In genomic region chr6:85405853-85406198, GRCh38 we compare ENCODE assay signal across 9 cellular contexts. TPM values are rescaled to one million over a fixed set of nuclear protein-coding genes. Genes with fewer than 3 reads are reported as not detected.
DNase-seq lines count a peak whose midpoint lies in the region; ATAC-seq and TF ChIP-seq lines count a peak whose summit lies in the region.
"Had no signal": no experiment of that assay in that cellular context is flagged by ENCODE, and none has a peak within 500 bp of the region (broad histone marks: within the 10 kb centered on the region; RNA-seq: fewer than 3 reads in every experiment).

No MANE protein-coding gene starts in this region.

- no peak for DNase-seq in activated naive CD4-positive, alpha-beta T cell treated with anti-CD3 and anti-CD28 coated beads for 36 hours
- DNase-seq in RWPE2 (ENCODE audit: low spot score), result no peak
- no peak for DNase-seq in transverse colon
- no peak for DNase-seq in MV-4-11 (lab: John Stamatoyannopoulos, UW)
- DNase-seq in AML-193 (lab: John Stamatoyannopoulos, UW), result no peak
- DNase-seq: NCI-H1436 had no signal

- no peak for TF ChIP-seq POLR2A in transverse colon (IDR thresholded peaks at IDR 0.05)

- H3K9me3 ChIP-seq in RWPE2 (ENCODE audit: severe bottlenecking), result no peaks in the 10 kb centered on the region
- H3K9me3 ChIP-seq in liver (ENCODE audit: control insufficient read depth in 4 of 4, low read length in 3 of 4), result no peaks in the 10 kb centered on the region
- no peaks in the 10 kb centered on the region for H3K9me3 ChIP-seq in transverse colon

- H3K27ac ChIP-seq in RWPE2 (ENCODE audit: poor library complexity, severe bottlenecking), result peak overlapping the region; percentile 100
- peak overlapping the region; percentile 28 to 67 for H3K27ac ChIP-seq in liver (ENCODE audit: low read depth in 1 of 2, low read length in 2 of 2)
- peak overlapping the region; percentile 75 to 86 (median 81) for H3K27ac ChIP-seq in transverse colon

- TF ChIP-seq RAD21 in liver (IDR thresholded peaks at IDR 0.05), result no peak

- 39% methylated on average over 2 of the region's 2 CpGs for WGBS in liver
- WGBS in transverse colon (ENCODE audit: low coverage in 1 of 2), 2 donors, result 30 to 60% methylated on average over 1 to 2 of the region's 2 CpGs

- H3K27ac Mint-ChIP-seq in activated naive CD4-positive, alpha-beta T cell treated with anti-CD3 and anti-CD28 coated beads, Interleukin-2, amount 50 U/mL, for 24 hours, result peak overlapping the region; percentile 31
- H3K27ac Mint-ChIP-seq in activated naive CD4-positive, alpha-beta T cell treated with anti-CD3 and anti-CD28 coated beads for 36 hours, result no peak overlapping the region

- H3K9me3 Mint-ChIP-seq in activated naive CD4-positive, alpha-beta T cell treated with anti-CD3 and anti-CD28 coated beads, Interleukin-2, amount 50 U/mL, for 24 hours, result no peaks in the 10 kb centered on the region
- H3K9me3 Mint-ChIP-seq in activated naive CD4-positive, alpha-beta T cell treated with anti-CD3 and anti-CD28 coated beads for 36 hours, result no peaks in the 10 kb centered on the region

- CTCF ChIA-PET in activated naive CD4-positive, alpha-beta T cell treated with anti-CD3 and anti-CD28 coated beads for 36 hours (lab: Charles Lee), result no interaction called here

- no peak for TF ChIP-seq CTCF in RWPE2 (IDR thresholded peaks at IDR 0.05; ENCODE audit: poor library complexity, severe bottlenecking)
- TF ChIP-seq CTCF in liver (IDR thresholded peaks at IDR 0.05; ENCODE audit: low read depth, low read length, missing input control), result no peak
- no peak for TF ChIP-seq CTCF in transverse colon (IDR thresholded peaks at IDR 0.05)

- H3K36me3 Mint-ChIP-seq in activated naive CD4-positive, alpha-beta T cell treated with anti-CD3 and anti-CD28 coated beads, Interleukin-2, amount 50 U/mL, for 24 hours, result no peaks in the 10 kb centered on the region
- no peaks in the 10 kb centered on the region for H3K36me3 Mint-ChIP-seq in activated naive CD4-positive, alpha-beta T cell treated with anti-CD3 and anti-CD28 coated beads for 36 hours (ENCODE audit: low read depth)

- H3K27me3 ChIP-seq in RWPE2 (ENCODE audit: insufficient read depth, poor library complexity, severe bottlenecking) (no peaks in the 10 kb centered on the region), liver (ENCODE audit: control insufficient read depth in 4 of 4, insufficient read depth in 4 of 4, low read length in 3 of 4) (no peaks in the 10 kb centered on the region), transverse colon (no peaks in the 10 kb centered on the region)

- no peak for TF ChIP-seq EP300 in transverse colon (IDR thresholded peaks at IDR 0.05; ENCODE audit: low read depth)

- H3K4me3 Mint-ChIP-seq in activated naive CD4-positive, alpha-beta T cell treated with anti-CD3 and anti-CD28 coated beads, Interleukin-2, amount 50 U/mL, for 24 hours, result no peak overlapping the region
- H3K4me3 Mint-ChIP-seq in activated naive CD4-positive, alpha-beta T cell treated with anti-CD3 and anti-CD28 coated beads for 36 hours, result no peak overlapping the region

- H3K4me1 Mint-ChIP-seq in activated naive CD4-positive, alpha-beta T cell treated with anti-CD3 and anti-CD28 coated beads, Interleukin-2, amount 50 U/mL, for 24 hours, result peaks cover 4% of the 10 kb centered on the region
- peaks cover 17% of the 10 kb centered on the region for H3K4me1 Mint-ChIP-seq in activated naive CD4-positive, alpha-beta T cell treated with anti-CD3 and anti-CD28 coated beads for 36 hours (ENCODE audit: low read depth)

- H3K4me1 ChIP-seq in RWPE2 (ENCODE audit: insufficient read depth, poor library complexity, severe bottlenecking) (peaks cover 57% of the 10 kb centered on the region), liver (ENCODE audit: control insufficient read depth in 4 of 4, insufficient read depth in 4 of 4, low read length in 3 of 4) (peaks cover 4 to 26% (median 24%) of the 10 kb centered on the region in 4 donors), transverse colon (peaks cover 4 to 46% (median 32%) of the 10 kb centered on the region in 4 donors)

- H3K36me3 ChIP-seq in RWPE2 (ENCODE audit: low read depth) (no peaks in the 10 kb centered on the region), liver (ENCODE audit: control insufficient read depth in 4 of 4, insufficient read depth in 3 of 4, low read depth in 1 of 4, low read length in 3 of 4) (no peaks in the 10 kb centered on the region), transverse colon (no peaks in the 10 kb centered on the region)

- ATAC-seq in RWPE2 (ENCODE audit: low read depth), result no peak
- ATAC-seq in GM19351 (IDR thresholded peaks at IDR 0.05; ENCODE audit: unreplicated experiment), result no peak

- in situ Hi-C loops in transverse colon (cut with MboI; ENCODE audit: low pct_ligation_motif_present in 1 of 4, low pct_unique_long_range_greater_than_20kb in 1 of 4, low sequenced_read_pairs in 3 of 4), result no loop called here

- intact Hi-C loops in activated naive CD4-positive, alpha-beta T cell treated with anti-CD3 and anti-CD28 coated beads for 36 hours (cut with micrococcal nuclease), result no loop called here
- intact Hi-C loops in transverse colon (cut with DNase I; ENCODE audit: low total_unique reads), result no loop called here

- H3K4me3 ChIP-seq in RWPE2 (ENCODE audit: severe bottlenecking) (no peak overlapping the region), liver (ENCODE audit: low read depth in 1 of 3, low read length in 3 of 3) (no peak overlapping the region), transverse colon (no peak overlapping the region)

- no peak overlapping the region for H3K9ac ChIP-seq in liver (ENCODE audit: low read depth in 1 of 2, low read length in 2 of 2)

- peaks cover 1% of the 10 kb centered on the region for H3K27me3 Mint-ChIP-seq in activated naive CD4-positive, alpha-beta T cell treated with anti-CD3 and anti-CD28 coated beads, Interleukin-2, amount 50 U/mL, for 24 hours
- H3K27me3 Mint-ChIP-seq in activated naive CD4-positive, alpha-beta T cell treated with anti-CD3 and anti-CD28 coated beads for 36 hours (ENCODE audit: low read depth), result peaks cover 1% of the 10 kb centered on the region

TF ChIP-seq in liver, 16 proteins besides CTCF, POLR2A, EP300 and RAD21:
- TF ChIP-seq NR2F2 (IDR thresholded peaks at IDR 0.05) (no peak), EGR1 (IDR thresholded peaks at IDR 0.05; ENCODE audit: low read depth in 2 of 2) (no peak), HNF4A (conservative IDR thresholded peaks at IDR 0.05) (no peak), GABPA (IDR thresholded peaks at IDR 0.05 in 1 of 2, conservative IDR thresholded peaks at IDR 0.05 in 1 of 2) (no peak), MAX (IDR thresholded peaks at IDR 0.05) (no peak), JUND (IDR thresholded peaks at IDR 0.05) (no peak), TAF1 (conservative IDR thresholded peaks at IDR 0.05) (no peak), SP1 (IDR thresholded peaks at IDR 0.05) (no peak)

RNA-seq across cellular contexts. Expression of gene NT5E, which starts 44.1 kb away (rescaled TPM):
- 1 to 10 TPM in 1 of 2 experiments, under 1 TPM in 1; 0.55 to 1.4 TPM for total RNA-seq in activated naive CD4-positive, alpha-beta T cell treated with anti-CD3 and anti-CD28 coated beads for 36 hours
- 10 to 100 TPM; 43.1 to 51.5 TPM for total RNA-seq in liver
- 10 to 100 TPM; 13.5 to 25.1 TPM for polyA plus RNA-seq in liver
- total RNA-seq in transverse colon, result 10 to 100 TPM; 10.5 to 71.8 (median 31.5) TPM

Comparison
In these comparisons a context has a peak if more than half of its experiments do, and no peak if none do; other contexts are left out.
1. H3K27ac ChIP-seq: peak in every context shown above with its lines; median percentile 100 in RWPE2; 81 in transverse colon; 48 in liver.
2. RNA of gene NT5E, which starts 44.1 kb away (total RNA-seq): 43.1 to 51.5 TPM in liver and 10.5 to 71.8 TPM in transverse colon; 0.55 to 1.4 TPM in activated naive CD4-positive, alpha-beta T cell treated with anti-CD3 and anti-CD28 coated beads for 36 hours; every median in the first group is over 4 times any median in the second.